10 cellular contexts compared by ENCODE assay signal in the genomic region with DNA sequence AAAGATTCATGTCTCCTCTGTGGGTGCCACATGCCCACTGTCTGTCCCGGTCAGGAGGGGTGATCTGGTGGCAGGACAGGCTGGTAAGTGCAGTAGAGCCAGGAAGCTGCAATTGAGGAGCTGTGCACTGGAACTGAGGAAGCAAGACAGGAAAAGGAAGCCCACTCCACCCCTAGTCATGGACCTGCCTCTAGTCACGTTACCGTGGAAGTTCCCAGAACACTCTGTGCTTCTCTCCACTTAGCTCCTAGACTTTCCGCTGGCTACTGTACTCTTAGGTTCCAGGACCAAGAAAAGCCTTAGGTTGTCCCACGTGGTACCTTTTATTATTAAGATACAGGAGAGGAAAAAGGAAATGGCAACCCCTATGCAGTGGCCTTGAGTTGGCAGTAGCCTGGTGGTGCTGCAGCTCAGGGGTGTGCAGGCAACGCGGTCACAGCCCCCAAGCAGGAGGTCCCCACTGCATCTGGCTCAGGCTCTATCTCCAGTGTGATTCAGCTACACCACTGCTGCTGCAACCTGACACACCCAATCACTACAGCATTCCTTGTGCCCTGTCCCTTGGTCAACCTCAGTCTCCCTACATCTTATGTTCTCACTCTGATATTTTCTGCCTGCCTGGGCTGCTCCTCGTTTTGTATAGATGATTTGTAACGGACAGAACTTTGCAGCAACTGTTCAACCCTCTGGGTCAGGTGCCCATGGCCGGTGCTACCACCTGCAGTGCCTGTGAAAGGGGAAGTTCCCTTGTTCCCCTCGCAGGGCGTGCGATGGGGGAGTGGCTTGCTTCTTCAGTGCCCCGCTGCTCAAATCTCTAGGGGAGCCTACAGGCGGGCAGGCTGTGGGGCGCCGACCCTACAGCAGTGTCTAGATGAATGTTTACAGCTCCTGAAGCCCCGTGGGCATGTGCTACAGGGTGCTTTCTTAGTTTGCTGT. TPM values are rescaled to one million over a fixed set of nuclear protein-coding genes. Genes with fewer than 3 reads are reported as not detected.
DNase-seq lines count a peak whose midpoint lies in the region; ATAC-seq and TF ChIP-seq lines count a peak whose summit lies in the region.
"Had no signal": no experiment of that assay in that cellular context is flagged by ENCODE, and none has a peak within 500 bp of the region (broad histone marks: within the 10 kb centered on the region; RNA-seq: fewer than 3 reads in every experiment).

No MANE protein-coding gene starts in this region.

- no peaks in the 10 kb centered on the region for H3K9me3 ChIP-seq in HUES48 (ENCODE audit: control insufficient read depth, insufficient read depth, low read length)

- peak overlapping the region; percentile 60 for H3K4me3 ChIP-seq in HUES48 (ENCODE audit: low read depth, low read length)

- H3K4me1 ChIP-seq in HUES48 (ENCODE audit: control insufficient read depth, insufficient read depth, low read length), result peaks cover 6% of the 10 kb centered on the region; the same call in 1 of the 2 replicates

- H3K9ac ChIP-seq in HUES48 (ENCODE audit: low read depth, low read length), result no peak overlapping the region

- intact Hi-C loops in natural killer cell (cut with micrococcal nuclease), result no loop called here

- H3K4me3 Mint-ChIP-seq in activated naive CD4-positive, alpha-beta T cell treated with anti-CD3 and anti-CD28 coated beads, Interleukin-2, amount 50 U/mL, for 24 hours, result peak overlapping the region; percentile 80
- peak overlapping the region; percentile 89 for H3K4me3 Mint-ChIP-seq in natural killer cell

- peaks cover 6% of the 10 kb centered on the region; the same call in 1 of the 2 replicates for H3K27me3 ChIP-seq in HUES48 (ENCODE audit: control insufficient read depth, insufficient read depth, low read length)

- ATAC-seq in GM18867 (IDR thresholded peaks at IDR 0.05; ENCODE audit: unreplicated experiment), result peak; percentile 82
- ATAC-seq in natural killer cell, result peak; percentile 47 to 68 (median 57)
- no peak for ATAC-seq in HG02870 (IDR thresholded peaks at IDR 0.05; ENCODE audit: unreplicated experiment)
- no peak for ATAC-seq in HG03039 (IDR thresholded peaks at IDR 0.05; ENCODE audit: unreplicated experiment)

- no peak overlapping the region for H3K27ac ChIP-seq in HUES48 (ENCODE audit: low read depth, low read length)

- H3K4me1 Mint-ChIP-seq in activated naive CD4-positive, alpha-beta T cell treated with anti-CD3 and anti-CD28 coated beads, Interleukin-2, amount 50 U/mL, for 24 hours, result peaks cover 24% of the 10 kb centered on the region
- H3K4me1 Mint-ChIP-seq in natural killer cell, result peaks cover 13% of the 10 kb centered on the region in 2 donors

- TF ChIP-seq CTCF in natural killer cell (IDR thresholded peaks at IDR 0.05), result no peak

- peaks cover 10% of the 10 kb centered on the region for H3K27me3 Mint-ChIP-seq in activated naive CD4-positive, alpha-beta T cell treated with anti-CD3 and anti-CD28 coated beads, Interleukin-2, amount 50 U/mL, for 24 hours
- peaks cover 7 to 27% of the 10 kb centered on the region in 2 donors for H3K27me3 Mint-ChIP-seq in natural killer cell (ENCODE audit: low read depth in 2 of 2)

- peaks cover 7% of the 10 kb centered on the region for H3K9me3 Mint-ChIP-seq in activated naive CD4-positive, alpha-beta T cell treated with anti-CD3 and anti-CD28 coated beads, Interleukin-2, amount 50 U/mL, for 24 hours
- no peaks in the 10 kb centered on the region for H3K9me3 Mint-ChIP-seq in natural killer cell

- H3K36me3 Mint-ChIP-seq in activated naive CD4-positive, alpha-beta T cell treated with anti-CD3 and anti-CD28 coated beads, Interleukin-2, amount 50 U/mL, for 24 hours, result no peaks in the 10 kb centered on the region
- H3K36me3 Mint-ChIP-seq in natural killer cell, result no peaks in the 10 kb centered on the region

- H3K36me3 ChIP-seq in HUES48 (ENCODE audit: control insufficient read depth, insufficient read depth, low read length), result no peaks in the 10 kb centered on the region

- DNase-seq in natural killer cell (no peak), ureter (ENCODE audit: low spot score) (no peak), HPDE6-E6E7 (ENCODE audit: extremely low spot score) (no peak)

- no peak overlapping the region for H3K27ac Mint-ChIP-seq in activated naive CD4-positive, alpha-beta T cell treated with anti-CD3 and anti-CD28 coated beads, Interleukin-2, amount 50 U/mL, for 24 hours
- peak overlapping the region; percentile 41 to 59 for H3K27ac Mint-ChIP-seq in natural killer cell

RNA-seq across cellular contexts. Expression of a gene that starts 24.4 kb away (rescaled TPM):
- not detected for total RNA-seq in natural killer cell
- 0.65 TPM for total RNA-seq in ureter
- total RNA-seq: fibroblast of lung, pulmonary artery endothelial cell had no signal

Comparison
In these comparisons a context has a peak if more than half of its experiments do, and no peak if none do; other contexts are left out.
1. ATAC-seq: peak in GM18867 (single experiment) and natural killer cell (3 of 3); none in HG02870 (single experiment) and HG03039 (single experiment).